ENCODE assay signal across 8 cellular contexts in the genomic region with DNA sequence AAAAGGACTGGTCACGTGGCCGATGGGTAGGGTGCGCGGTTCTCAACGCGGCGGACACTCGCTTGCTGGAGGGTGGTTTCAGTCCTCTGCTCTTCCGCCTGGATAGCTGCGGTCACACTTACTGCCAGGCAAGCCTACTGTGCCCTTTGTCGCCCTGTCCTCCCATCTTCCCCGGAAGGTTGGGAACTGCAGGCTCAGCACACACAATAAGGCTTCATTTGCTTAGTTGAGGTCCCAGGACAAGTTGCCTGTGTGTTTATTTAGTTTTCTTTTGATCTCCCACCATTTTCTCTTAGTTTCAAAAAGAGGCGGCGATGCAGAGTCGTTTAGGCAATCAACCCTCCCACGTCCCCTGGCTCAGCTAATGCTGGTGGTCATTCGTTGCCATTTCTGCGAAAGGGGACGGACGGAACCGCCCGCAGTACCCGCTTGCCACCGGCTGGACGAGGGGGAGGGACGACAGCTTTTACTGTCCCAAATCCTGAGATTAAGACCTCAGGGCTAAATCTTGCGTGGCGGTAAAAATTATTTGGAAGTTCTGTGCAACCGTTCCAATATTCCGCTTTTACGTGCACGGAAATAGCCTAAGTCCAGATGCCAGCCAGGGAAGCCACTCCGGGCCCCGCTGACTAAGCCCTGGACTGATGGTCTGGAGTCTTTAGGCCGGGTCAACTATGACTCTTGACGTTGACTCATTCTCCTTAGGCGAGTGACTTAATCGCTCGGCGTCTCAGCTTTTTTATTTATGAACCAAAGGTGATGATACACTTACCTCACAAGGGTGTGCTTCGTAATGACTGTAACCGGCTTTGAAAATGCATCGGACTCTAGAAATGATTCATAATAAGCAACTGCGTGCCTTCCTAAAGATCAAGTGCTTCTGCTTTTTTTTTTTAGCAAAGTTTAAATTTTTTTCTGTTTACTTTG.
DNase-seq lines count a peak whose midpoint lies in the region; ATAC-seq and TF ChIP-seq lines count a peak whose summit lies in the region.

No MANE protein-coding gene starts in this region.

- H3K4me3 ChIP-seq in astrocyte of the spinal cord (ENCODE audit: low read depth, low read length) = peak overlapping the region; percentile 95
- H3K4me3 ChIP-seq in iPS-18a (ENCODE audit: low read length) = peak overlapping the region; percentile 59
- peak overlapping the region; percentile 84 to 99 (median 97) for H3K4me3 ChIP-seq in skin epidermis

- in situ Hi-C loops in astrocyte of the spinal cord (cut with HindIII; ENCODE audit: low sequenced_read_pairs) = no loop called here

- peak overlapping the region; percentile 83 for H3K27ac ChIP-seq in iPS-18a (ENCODE audit: low read length)
- H3K27ac ChIP-seq in skin epidermis = peak overlapping the region; percentile 68 to 99 (median 93)

- H3K9ac ChIP-seq in iPS-18a (ENCODE audit: low read length) = peak overlapping the region; percentile 64

- H3K9me3 ChIP-seq in iPS-18a (ENCODE audit: control insufficient read depth, low read depth, low read length) = peaks cover 13% of the 10 kb centered on the region

- ATAC-seq in GM21447 (IDR thresholded peaks at IDR 0.05; ENCODE audit: unreplicated experiment) = peak; percentile 43

- peaks cover 14% of the 10 kb centered on the region for H3K4me1 ChIP-seq in iPS-18a (ENCODE audit: control insufficient read depth, low read depth, low read length)

- peak; percentile 82 for DNase-seq in DMS53 (lab: John Stamatoyannopoulos, UW)
- DNase-seq in HUDEP-2 (lab: John Stamatoyannopoulos, UW; ENCODE audit: unreplicated experiment in 76 of 76) = peak in 71 of 76 experiments; percentile 7 to 79 (median 51)
- peak; percentile 64 for DNase-seq in T1000 (lab: John Stamatoyannopoulos, UW)
- peak; percentile 94 for DNase-seq in astrocyte of the spinal cord (ENCODE audit: low read depth, low spot score)
- DNase-seq in putamen (ENCODE audit: low spot score) = no peak

- TF ChIP-seq CTCF in astrocyte of the spinal cord (IDR thresholded peaks at IDR 0.05; ENCODE audit: low read depth, low read length) = no peak

- H3K27me3 ChIP-seq in iPS-18a (ENCODE audit: control insufficient read depth, insufficient read depth, low read length) = no peaks in the 10 kb centered on the region

- H3K36me3 ChIP-seq in iPS-18a (ENCODE audit: control insufficient read depth, low read depth, low read length) = peaks cover 9% of the 10 kb centered on the region
